14 cellular contexts compared by ENCODE assay signal in genomic region chr1:58887059-58887458, GRCh38.
DNase-seq lines count a peak whose midpoint lies in the region; TF ChIP-seq lines count a peak whose summit lies in the region.
"Had no signal": no experiment of that assay in that cellular context is flagged by ENCODE, and none has a peak within 500 bp of the region (broad histone marks: within the 10 kb centered on the region; RNA-seq: fewer than 3 reads in every experiment).

No MANE protein-coding gene starts in this region.

- H3K36me3 ChIP-seq in mucosa of rectum (ENCODE audit: control insufficient read depth in 2 of 2, insufficient read depth in 2 of 2, low read length in 2 of 2) (no peaks in the 10 kb centered on the region), subcutaneous abdominal adipose tissue (ENCODE audit: control insufficient read depth in 5 of 5, insufficient read depth in 5 of 5, low read length in 5 of 5) (no peaks in the 10 kb centered on the region)
- H3K36me3 ChIP-seq: BLaER1, spleen had no signal

- peak; percentile 49 for DNase-seq in HCEC 1CT
- no peak for DNase-seq in dorsolateral prefrontal cortex
- DNase-seq in NCI-H2196 treated with DMSO at 0.1 percent for 48 hours (lab: John Stamatoyannopoulos, UW; ENCODE audit: unreplicated experiment): no peak
- no peak for DNase-seq in UCSD-AML1 (lab: John Stamatoyannopoulos, UW; ENCODE audit: unreplicated experiment)
- no peak for DNase-seq in hypothalamus (lab: John Stamatoyannopoulos, UW)
- no peak for DNase-seq in AG08395 (ENCODE audit: low spot score)
- DNase-seq: activated effector memory CD4-positive, alpha-beta T cell treated with anti-CD3 and anti-CD28 coated beads, Interleukin-2, amount 50 U/mL, for 16 hours; Karpas-422; NCI-H1436 treated with DMSO at 0.1 percent for 48 hours; spleen had no signal

- H3K27me3 ChIP-seq in dorsolateral prefrontal cortex (no peaks in the 10 kb centered on the region), mucosa of rectum (ENCODE audit: control insufficient read depth in 2 of 2, insufficient read depth in 2 of 2, low read length in 2 of 2) (no peaks in the 10 kb centered on the region), subcutaneous abdominal adipose tissue (ENCODE audit: control insufficient read depth in 5 of 5, insufficient read depth in 4 of 5, low read length in 5 of 5) (no peaks in the 10 kb centered on the region)
- H3K27me3 ChIP-seq: BLaER1, spleen had no signal

- H3K27ac ChIP-seq in dorsolateral prefrontal cortex (peak overlapping the region in 50 of 59 donors; percentile 9 to 91 (median 78)), mucosa of rectum (ENCODE audit: low read depth in 2 of 2, low read length in 2 of 2) (peak overlapping the region; percentile 12 to 77), subcutaneous abdominal adipose tissue (ENCODE audit: low read depth, low read length) (peak overlapping the region; percentile 91)
- H3K27ac ChIP-seq: BLaER1, HL-60 had no signal

- H3K4me3 ChIP-seq in dorsolateral prefrontal cortex: no peak overlapping the region
- no peak overlapping the region for H3K4me3 ChIP-seq in mucosa of rectum (ENCODE audit: low read length in 2 of 2)
- H3K4me3 ChIP-seq in subcutaneous abdominal adipose tissue (ENCODE audit: low read depth in 1 of 5, low read length in 5 of 5): no peak overlapping the region
- H3K4me3 ChIP-seq: BLaER1, spleen had no signal

- no peak for TF ChIP-seq CTCF in dorsolateral prefrontal cortex (IDR thresholded peaks at IDR 0.05 in 54 of 56, conservative IDR thresholded peaks at IDR 0.05 in 2 of 56; ENCODE audit: low read depth in 1 of 56, partially characterized antibody in 56 of 56)

- H3K9me3 ChIP-seq in mucosa of rectum (ENCODE audit: control insufficient read depth in 2 of 2, low read length in 2 of 2) (no peaks in the 10 kb centered on the region), subcutaneous abdominal adipose tissue (ENCODE audit: control insufficient read depth in 5 of 5, low read length in 5 of 5) (no peaks in the 10 kb centered on the region)
- H3K9me3 ChIP-seq: BLaER1, spleen had no signal

- H3K4me1 ChIP-seq in mucosa of rectum (ENCODE audit: control insufficient read depth in 2 of 2, insufficient read depth in 2 of 2, low read length in 2 of 2) (peaks cover 38 to 44% of the 10 kb centered on the region in 2 donors), subcutaneous abdominal adipose tissue (ENCODE audit: control insufficient read depth in 5 of 5, insufficient read depth in 5 of 5, low read length in 5 of 5) (peaks cover 16 to 63% (median 58%) of the 10 kb centered on the region in 5 donors)

- intact Hi-C loops in dorsolateral prefrontal cortex (cut with DNase I): loop anchor here in 1 of 2 donors (10.0 kb wide), 1 partner anchor 408 kb away; the partner anchor contains the start of gene FGGY

- H3K9ac ChIP-seq in mucosa of rectum (ENCODE audit: low read depth in 1 of 2, low read length in 2 of 2): no peak overlapping the region
- peak overlapping the region in 2 of 5 donors; percentile 22 to 38 for H3K9ac ChIP-seq in subcutaneous abdominal adipose tissue (ENCODE audit: low read length in 5 of 5)
- H3K9ac ChIP-seq: BLaER1 had no signal
